In genomic region chr17:3542410-3543088, GRCh38 we compare ENCODE assay signal across 20 cellular contexts. TPM values are rescaled to one million over a fixed set of nuclear protein-coding genes. Genes with fewer than 3 reads are reported as not detected.
A peak's percentile ranks its signal among the peaks of the same experiment; 100 is the strongest.
DNase-seq lines count a peak whose midpoint lies in the region; ATAC-seq, FAIRE-seq and TF ChIP-seq lines count a peak whose summit lies in the region.
"Had no signal": no experiment of that assay in that cellular context is flagged by ENCODE, and none has a peak within 500 bp of the region (broad histone marks: within the 10 kb centered on the region; RNA-seq: fewer than 3 reads in every experiment).

No MANE protein-coding gene starts in this region.

- H4K20me1 ChIP-seq in HepG2 (ENCODE audit: insufficient read depth, low read length), result no peaks in the 10 kb centered on the region

- no peaks in the 10 kb centered on the region for H3K9me3 Mint-ChIP-seq in mesothelial cell of epicardium
- H3K9me3 Mint-ChIP-seq: IgD-negative memory B cell had no signal

- H3K27me3 ChIP-seq in HepG2 (ENCODE audit: control insufficient read depth in 1 of 2, insufficient read depth in 2 of 2, low read length in 2 of 2), result no peaks in the 10 kb centered on the region; a peak in 1 of 5 replicates
- H3K27me3 ChIP-seq in psoas muscle (ENCODE audit: insufficient read depth in 3 of 3, low read length in 2 of 3), result no peaks in the 10 kb centered on the region
- H3K27me3 ChIP-seq: BE2C had no signal

- peak overlapping the region in 1 of 3 experiments; percentile 46; a peak in 1 of 6 replicates for H3K4me3 ChIP-seq in HepG2 (replicated peaks in 1 of 3; ENCODE audit: insufficient read depth in 1 of 3, low read depth in 2 of 3, low read length in 3 of 3)
- no peak overlapping the region for H3K4me3 ChIP-seq in psoas muscle
- H3K4me3 ChIP-seq: A549 had no signal

- H3K4me2 ChIP-seq in HepG2 (ENCODE audit: low read depth, low read length), result peak overlapping the region; percentile 69
- H3K4me2 ChIP-seq: A549 had no signal

- H3K9me3 ChIP-seq in HepG2 (ENCODE audit: low read length) (no peaks in the 10 kb centered on the region), psoas muscle (no peaks in the 10 kb centered on the region)
- H3K9me3 ChIP-seq: A549, BE2C had no signal

- POLR2A ChIA-PET in HepG2 (lab: Yijun Ruan, JAX), result no interaction called here

- DNase-seq in D341Med (ENCODE audit: low spot score), result peak; percentile 8
- DNase-seq in HepG2 (ENCODE audit: low spot score), result peak; percentile 21
- peak; percentile 32 for DNase-seq in posterior vena cava (ENCODE audit: low spot score)
- DNase-seq in SKM-1 treated with dmso at 0.1 percent for 144 hours (lab: John Stamatoyannopoulos, UW; ENCODE audit: unreplicated experiment), result no peak
- DNase-seq in psoas muscle, result no peak
- no peak for DNase-seq in mesothelial cell of epicardium (ENCODE audit: low spot score in 2 of 2, unreplicated experiment in 2 of 2)
- DNase-seq: BE2C; CD4-positive, alpha-beta memory T cell; COR-L47; DND-41; GDM1 had no signal

- no peak overlapping the region for H3K27ac Mint-ChIP-seq in mesothelial cell of epicardium
- H3K27ac Mint-ChIP-seq: IgD-negative memory B cell had no signal

- 14% methylated on average over 6 of the region's 16 CpGs for WGBS in HepG2 (ENCODE audit: low lambda C conversion rate)
- 76 to 81% (median 79%) methylated on average over 16 of the region's 16 CpGs for WGBS in psoas muscle, 3 donors

- intact Hi-C loops in HepG2 (cut with micrococcal nuclease; ENCODE audit: unreplicated experiment) (no loop called here), posterior vena cava (cut with DNase I) (no loop called here), psoas muscle (cut with DNase I) (no loop called here)

- no peaks in the 10 kb centered on the region for H3K4me1 Mint-ChIP-seq in mesothelial cell of epicardium
- H3K4me1 Mint-ChIP-seq: CD4-positive, alpha-beta memory T cell had no signal

- H3K36me3 Mint-ChIP-seq in mesothelial cell of epicardium, result no peaks in the 10 kb centered on the region
- H3K36me3 Mint-ChIP-seq: CD4-positive, alpha-beta memory T cell; IgD-negative memory B cell had no signal

- no peak overlapping the region for H2AFZ ChIP-seq in HepG2 (ENCODE audit: low read length)

- no peak for FAIRE-seq in HepG2 (lab: Jason Lieb, UNC)
- FAIRE-seq: A549, GM12892, GM19239 had no signal

- peaks cover 7% of the 10 kb centered on the region for H3K27me3 Mint-ChIP-seq in mesothelial cell of epicardium (ENCODE audit: low read depth)
- H3K27me3 Mint-ChIP-seq: IgD-negative memory B cell had no signal

- H3K36me3 ChIP-seq in HepG2 (replicated peaks in 1 of 2; ENCODE audit: control insufficient read depth in 1 of 2, insufficient read depth in 2 of 2, low read length in 2 of 2) (no peaks in the 10 kb centered on the region), psoas muscle (ENCODE audit: insufficient read depth in 1 of 2, low read depth in 1 of 2) (no peaks in the 10 kb centered on the region)
- H3K36me3 ChIP-seq: BE2C had no signal

- ATAC-seq in HepG2, result peak; percentile 69
- no peak for ATAC-seq in psoas muscle
- no peak for ATAC-seq in HG03139 (IDR thresholded peaks at IDR 0.05; ENCODE audit: unreplicated experiment)
- ATAC-seq: A549, HCT116 had no signal

- CTCF ChIA-PET in HepG2 (lab: Yijun Ruan, JAX; ENCODE audit: low intra/inter-chr PET ratio, low total read pairs), result no interaction called here

- H3K79me2 ChIP-seq in HepG2 (ENCODE audit: insufficient read depth, low read length), result no peaks in the 10 kb centered on the region

- TF ChIP-seq CTCF in HepG2 (CRISPR knock-in tag; IDR thresholded peaks at IDR 0.05), result peak; percentile 40; the same call in 1 of the 2 replicates
- no peak for TF ChIP-seq CTCF in psoas muscle (IDR thresholded peaks at IDR 0.05)
- TF ChIP-seq CTCF in mesothelial cell of epicardium (IDR thresholded peaks at IDR 0.05; ENCODE audit: unreplicated experiment), result no peak

- no peak for TF ChIP-seq RAD21 in HepG2 (CRISPR knock-in tag; IDR thresholded peaks at IDR 0.05)

- H3K4me1 ChIP-seq in HepG2 (ENCODE audit: insufficient read depth, low read length), result peaks cover 42% of the 10 kb centered on the region
- no peaks in the 10 kb centered on the region for H3K4me1 ChIP-seq in psoas muscle
- H3K4me1 ChIP-seq: A549, BE2C had no signal

- BruUV-seq in HepG2 (replicated peaks; lab: Mats Ljungman, UMichigan), result no TSS peak

- in situ Hi-C loops in HepG2 (cut with HindIII; ENCODE audit: extremely low pct_ligation_motif_present, low pct_unique_long_range_greater_than_20kb), result no loop called here

- H3K27ac ChIP-seq in angular gyrus (ENCODE audit: low read depth, low read length) (peak overlapping the region; percentile 11), HepG2 (ENCODE audit: extremely low read length, insufficient read depth, low read length) (no peak overlapping the region), psoas muscle (no peak overlapping the region)
- H3K27ac ChIP-seq: A549, C4-2B had no signal

- TF ChIP-seq EP300 in HepG2 (IDR thresholded peaks at IDR 0.05; ENCODE audit: low read depth in 2 of 2, low read length in 2 of 2) (no peak), HepG2 (CRISPR knock-in tag; IDR thresholded peaks at IDR 0.05; ENCODE audit: borderline replicate concordance) (no peak)

- no peak overlapping the region for H3K9ac ChIP-seq in HepG2 (ENCODE audit: insufficient read depth, low read depth, low read length)

- no peak for TF ChIP-seq POLR2A in HepG2 (IDR thresholded peaks at IDR 0.05; ENCODE audit: insufficient read depth in 1 of 2, low read depth in 2 of 2, low read length in 2 of 2)

- H3K4me3 Mint-ChIP-seq in mesothelial cell of epicardium, result no peak overlapping the region
- H3K4me3 Mint-ChIP-seq: CD4-positive, alpha-beta memory T cell; IgD-negative memory B cell had no signal

TF ChIP-seq in HepG2, 621 proteins besides CTCF, POLR2A, EP300 and RAD21 (continues in another document):
- TF ChIP-seq HOXA3 (CRISPR knock-in tag; IDR thresholded peaks at IDR 0.05), result peak; percentile 20; the same call in 1 of the 2 replicates
- TF ChIP-seq MNT (IDR thresholded peaks at IDR 0.05), result peak; percentile 31; the same call in 1 of the 2 replicates
- TF ChIP-seq ZFP82 (CRISPR knock-in tag; IDR thresholded peaks at IDR 0.05; ENCODE audit: borderline replicate concordance), result no peak
- no peak for TF ChIP-seq ZNF569 (CRISPR knock-in tag; IDR thresholded peaks at IDR 0.05; ENCODE audit: borderline replicate concordance)

RNA-seq across cellular contexts. Expression of gene TRPV3, which starts 15.1 kb away (rescaled TPM):
- 0.46 and 1.0 TPM in 2 replicates for total RNA-seq in HepG2 (2016; rRNA removed; fragmentation: Illumina TruSeq; extraction: Trizol)
- total RNA-seq in HepG2 (2016; cell fraction: cytosol; rRNA removed; fragmentation: Illumina TruSeq; extraction: Trizol; ENCODE audit: low read depth), result 0.10 and 0.18 TPM in 2 replicates
- 0.65 and 0.82 TPM in 2 replicates for total RNA-seq in HepG2 (2016; cell fraction: insoluble cytoplasmic fraction; rRNA removed; fragmentation: Illumina TruSeq; extraction: Trizol)
- total RNA-seq in HepG2 (2016; cell fraction: membrane; rRNA removed; fragmentation: Illumina TruSeq; extraction: Trizol), result 0.14 and 0.34 TPM in 2 replicates
- 0.81 and 1.5 TPM in 2 replicates for total RNA-seq in HepG2 (2016; cell fraction: nucleus; rRNA removed; fragmentation: Illumina TruSeq; extraction: Trizol)
- 0.40 and 0.90 TPM in 2 replicates for polyA plus RNA-seq in HepG2 (2011; rRNA removed)
- polyA plus RNA-seq in HepG2 (2011; cell fraction: cytosol; rRNA removed), result 0.41 and 0.43 TPM in 2 replicates
- polyA plus RNA-seq in HepG2 (2011; cell fraction: nucleus; rRNA removed), result 1.8 and 2.7 TPM in 2 replicates
- polyA plus RNA-seq in HepG2 (2012), result 0.35 and 0.36 TPM in 2 replicates
- polyA plus RNA-seq in HepG2 (2016; cell fraction: cytosol; fragmentation: Illumina TruSeq; extraction: Trizol; ENCODE audit: low read depth), result 0.03 and 0.05 TPM in 2 replicates
- polyA plus RNA-seq in HepG2 (2016; cell fraction: insoluble cytoplasmic fraction; fragmentation: Illumina TruSeq; extraction: Trizol; ENCODE audit: low read depth), result 0.23 and 0.37 TPM in 2 replicates
- polyA plus RNA-seq in HepG2 (2016; cell fraction: membrane; fragmentation: Illumina TruSeq; extraction: Trizol; ENCODE audit: low read depth), result 0.09 and 0.27 TPM in 2 replicates
- 1.4 and 2.5 TPM in 2 replicates for polyA plus RNA-seq in HepG2 (2016; cell fraction: nucleus; fragmentation: Illumina TruSeq; extraction: Trizol; ENCODE audit: insufficient read depth, low read depth)
- 0.07 and 0.92 TPM in 2 replicates for polyA minus RNA-seq in HepG2 (2011; rRNA and poly(A)+ RNA removed; ENCODE audit: low replicate concordance)
- polyA minus RNA-seq in HepG2 (2011; cell fraction: cytosol; rRNA and poly(A)+ RNA removed), result 1.2 TPM in 1 of 2 replicates, not detected in the other
- polyA minus RNA-seq in HepG2 (2011; cell fraction: nucleus; rRNA and poly(A)+ RNA removed), result 0.99 and 1.2 TPM in 2 replicates
- 1 to 10 TPM; 1.5 to 2.7 TPM for total RNA-seq in posterior vena cava
- total RNA-seq in psoas muscle, result 10 to 100 TPM in 1 of 4 donors, 1 to 10 TPM in 1, under 1 TPM in 2; 0.71 to 10.1 (median 1.1) TPM
- under 1 TPM; 0.32 to 0.38 (median 0.36) TPM for polyA plus RNA-seq in psoas muscle
- 3.4 to 4.0 TPM (median 3.6 TPM) in 3 replicates for total RNA-seq in mesothelial cell of epicardium
- total RNA-seq: H4 had no signal
- polyA plus RNA-seq: CD4-positive, alpha-beta memory T cell had no signal

Comparison
In these comparisons a context has a peak if more than half of its experiments do, and no peak if none do; other contexts are left out.
1. DNase-seq: peak in D341Med (single experiment), HepG2 (single experiment) and posterior vena cava (single experiment); none in SKM-1 treated with dmso at 0.1 percent for 144 hours (single experiment), psoas muscle (0 of 2) and mesothelial cell of epicardium (0 of 2).